8 cellular contexts compared by ENCODE assay signal in the genomic region with DNA sequence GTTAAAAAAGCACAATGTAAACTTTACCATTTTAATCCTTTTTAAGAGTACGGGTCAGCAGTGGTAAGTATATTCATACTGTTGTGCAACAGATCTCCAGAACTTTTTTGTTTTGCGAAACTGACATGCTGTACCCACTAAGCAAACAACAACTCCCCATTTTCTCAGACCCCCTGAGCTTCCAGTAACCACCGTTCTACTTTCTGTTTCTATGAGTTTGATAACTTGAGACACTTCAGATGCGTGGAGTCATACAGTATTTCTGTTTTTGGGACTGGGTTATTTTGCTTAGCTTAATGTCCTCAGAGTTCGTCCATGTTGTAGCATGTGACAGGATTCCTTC. TPM values are rescaled to one million over a fixed set of nuclear protein-coding genes. Genes with fewer than 3 reads are reported as not detected.
DNase-seq lines count a peak whose midpoint lies in the region; ATAC-seq and TF ChIP-seq lines count a peak whose summit lies in the region.

No MANE protein-coding gene starts in this region.

- H3K27me3 Mint-ChIP-seq in neural progenitor cell (ENCODE audit: insufficient read depth, low read depth): peaks cover 2% of the 10 kb centered on the region

- DNase-seq in brain microvascular endothelial cell (peak; percentile 58), neural progenitor cell (ENCODE audit: low spot score) (no peak), NCI-H2196 (lab: John Stamatoyannopoulos, UW; ENCODE audit: unreplicated experiment) (no peak), neuronal stem cell (ENCODE audit: low spot score) (no peak)

- in situ Hi-C loops in brain microvascular endothelial cell (cut with HindIII; ENCODE audit: low pct_ligation_motif_present, low sequenced_read_pairs): no loop called here

- no peaks in the 10 kb centered on the region for H3K79me1 ChIP-seq in neuronal stem cell (ENCODE audit: low read depth, low read length)

- peaks cover 46% of the 10 kb centered on the region for H3K4me1 Mint-ChIP-seq in neural progenitor cell

- H3K4me2 ChIP-seq in neural progenitor cell (no peak overlapping the region), neuronal stem cell (ENCODE audit: insufficient read depth, low read length, poor library complexity, severe bottlenecking) (no peak overlapping the region)

- H3K4me3 Mint-ChIP-seq in neural progenitor cell: no peak overlapping the region

- H3K36me3 Mint-ChIP-seq in neural progenitor cell: peaks cover 7% of the 10 kb centered on the region

- peak overlapping the region; percentile 6 for H3K4me3 ChIP-seq in brain microvascular endothelial cell (ENCODE audit: low read depth, low read length)
- no peak overlapping the region for H3K4me3 ChIP-seq in skin epidermis
- H3K4me3 ChIP-seq in neural progenitor cell: no peak overlapping the region
- H3K4me3 ChIP-seq in neuronal stem cell (ENCODE audit: low read length in 2 of 2): no peak overlapping the region

- no peaks in the 10 kb centered on the region for H3K9me3 ChIP-seq in neural progenitor cell (ENCODE audit: low read depth)
- H3K9me3 ChIP-seq in neuronal stem cell (replicated peaks in 1 of 2; ENCODE audit: control insufficient read depth in 2 of 2, insufficient read depth in 1 of 2, low read depth in 1 of 2, low read length in 2 of 2): no peaks in the 10 kb centered on the region

- H3K27ac Mint-ChIP-seq in neural progenitor cell: no peak overlapping the region

- peaks cover 16% of the 10 kb centered on the region for H4K20me1 ChIP-seq in neural progenitor cell (ENCODE audit: low read depth)

- no peak overlapping the region for H3K4ac ChIP-seq in neuronal stem cell (ENCODE audit: low read length)

- no peak overlapping the region for H3K9ac ChIP-seq in neural progenitor cell
- H3K9ac ChIP-seq in neuronal stem cell (ENCODE audit: low read depth, low read length, poor library complexity): no peak overlapping the region

- ATAC-seq in GM19035 (IDR thresholded peaks at IDR 0.05; ENCODE audit: unreplicated experiment): peak; percentile 44
- ATAC-seq in HG03354 (IDR thresholded peaks at IDR 0.05; ENCODE audit: poor library complexity, severe bottlenecking, unreplicated experiment): peak; percentile 27
- ATAC-seq in HG02970 (IDR thresholded peaks at IDR 0.05; ENCODE audit: low FRiP score, unreplicated experiment): no peak

- TF ChIP-seq CTCF in brain microvascular endothelial cell (IDR thresholded peaks at IDR 0.05; ENCODE audit: low read depth, low read length, missing control alignments) (no peak), neural progenitor cell (IDR thresholded peaks at IDR 0.05) (no peak)

- H2BK15ac ChIP-seq in neuronal stem cell (ENCODE audit: low read length): no peak overlapping the region

- peak overlapping the region; percentile 77 for H3K27ac ChIP-seq in brain microvascular endothelial cell
- H3K27ac ChIP-seq in skin epidermis: peak overlapping the region in 13 of 21 experiments; percentile 20 to 89 (median 67)
- no peak overlapping the region for H3K27ac ChIP-seq in neural progenitor cell
- no peak overlapping the region for H3K27ac ChIP-seq in neuronal stem cell (replicated peaks; ENCODE audit: low read length)

- H2BK12ac ChIP-seq in neuronal stem cell (ENCODE audit: low read length): no peak overlapping the region

- peaks cover 8% of the 10 kb centered on the region for H3K79me2 ChIP-seq in neural progenitor cell (ENCODE audit: low read depth)

- no peak overlapping the region for H2BK120ac ChIP-seq in neuronal stem cell (ENCODE audit: low read depth, low read length)

- H3K4me1 ChIP-seq in neural progenitor cell (peaks cover 10% of the 10 kb centered on the region), neuronal stem cell (ENCODE audit: control insufficient read depth in 2 of 2, insufficient read depth in 1 of 2, low read depth in 1 of 2, low read length in 2 of 2) (peaks cover 0 to 1% of the 10 kb centered on the region in 2 donors)

- no peak overlapping the region for H3K14ac ChIP-seq in neuronal stem cell (ENCODE audit: low read length)

- H3K36me3 ChIP-seq in brain microvascular endothelial cell (replicated peaks) (no peaks in the 10 kb centered on the region), neural progenitor cell (no peaks in the 10 kb centered on the region), neuronal stem cell (replicated peaks in 1 of 2; ENCODE audit: control insufficient read depth in 2 of 2, insufficient read depth in 2 of 2, low read length in 2 of 2) (no peaks in the 10 kb centered on the region)

- no peak overlapping the region for H4K8ac ChIP-seq in neuronal stem cell (ENCODE audit: low read depth, low read length)

- no peak overlapping the region for H2AK5ac ChIP-seq in neuronal stem cell (ENCODE audit: low read depth, low read length)

- no peaks in the 10 kb centered on the region for H3K9me3 Mint-ChIP-seq in neural progenitor cell

- no peaks in the 10 kb centered on the region for H3F3A ChIP-seq in neural progenitor cell (ENCODE audit: low read depth)

- H4K91ac ChIP-seq in neuronal stem cell (ENCODE audit: low read depth, low read length, poor library complexity): no peak overlapping the region

- H3K23ac ChIP-seq in neuronal stem cell (ENCODE audit: low read depth, low read length, poor library complexity): no peak overlapping the region

- H3K18ac ChIP-seq in neuronal stem cell (ENCODE audit: low read length): no peak overlapping the region

- H2AFZ ChIP-seq in neural progenitor cell (replicated peaks) (no peak overlapping the region), neuronal stem cell (ENCODE audit: low read length) (no peak overlapping the region)

- H3K27me3 ChIP-seq in brain microvascular endothelial cell (replicated peaks) (no peaks in the 10 kb centered on the region), neural progenitor cell (no peaks in the 10 kb centered on the region), neuronal stem cell (ENCODE audit: control insufficient read depth in 3 of 3, insufficient read depth in 3 of 3, low read depth in 1 of 3, low read length in 3 of 3) (no peaks in the 10 kb centered on the region)

- no peak overlapping the region for H2BK5ac ChIP-seq in neuronal stem cell (ENCODE audit: low read length)

- no CpG with 5 or more reads among the region's 5 CpGs for WGBS in neuronal stem cell (ENCODE audit: extremely low coverage in 2 of 2, insufficient read length in 2 of 2, insufficient replicate concordance in 1 of 2), 2 donors

RNA-seq across cellular contexts. Expression of gene CHST11, which starts 38.0 kb away (rescaled TPM):
- total RNA-seq in neural progenitor cell (ENCODE audit: low replicate concordance): 7.7 and 10.2 TPM in 2 replicates
- 7.7 TPM for polyA plus RNA-seq in neuronal stem cell (2013, experiment 1 of 2)
- polyA plus RNA-seq in neuronal stem cell (2013, experiment 2 of 2): 7.7 TPM

Comparison
In these comparisons a context has a peak if more than half of its experiments do, and no peak if none do; other contexts are left out.
1. H3K27ac ChIP-seq: peak in brain microvascular endothelial cell (single experiment) and skin epidermis (13 of 21); none in neural progenitor cell (single experiment) and neuronal stem cell (single experiment).